Comparison of ENCODE assay signal across 34 cellular contexts in the genomic region with DNA sequence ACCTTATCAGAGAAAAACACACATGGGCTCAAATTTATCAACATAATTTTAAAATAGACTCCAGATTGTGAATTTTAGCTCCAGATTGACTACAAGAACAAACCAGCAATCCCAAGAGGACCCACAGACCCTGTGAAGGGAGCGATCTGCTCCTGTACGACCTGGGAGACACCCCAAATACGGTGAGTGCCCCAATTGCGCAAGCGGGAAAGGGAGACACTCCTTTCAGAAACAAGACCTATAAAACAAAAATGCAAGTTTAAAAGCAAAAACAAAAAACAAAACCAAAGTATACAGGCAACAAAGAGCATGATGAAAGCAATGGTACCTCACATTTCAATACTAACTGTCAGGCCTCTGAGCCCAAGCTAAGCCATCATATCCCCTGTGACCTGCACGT. TPM values are rescaled to one million over a fixed set of nuclear protein-coding genes. Genes with fewer than 3 reads are reported as not detected.
"Had no signal": no experiment of that assay in that cellular context is flagged by ENCODE, and none has a peak within 500 bp of the region (broad histone marks: within the 10 kb centered on the region; RNA-seq: fewer than 3 reads in every experiment).

No MANE protein-coding gene starts in this region.

- H3K36me3 ChIP-seq: ascending aorta, cardiac muscle cell, WERI-Rb-1 had no signal

- ATAC-seq: activated CD4-positive, alpha-beta T cell treated with anti-CD3 and anti-CD28 coated beads for 36 hours; activated CD4-positive, CD25-positive, alpha-beta regulatory T cell treated with anti-CD3 and anti-CD28 coated beads, Interleukin-2, amount 50 U/mL, for 24 hours; activated CD8-positive, alpha-beta memory T cell treated with anti-CD3 and anti-CD28 coated beads, Interleukin-2, amount 10 ng/mL, durations not matched to agents 7 days and 5 days; activated CD8-positive, alpha-beta T cell treated with anti-CD3 and anti-CD28 coated beads, Interleukin-2, amount 10 ng/mL, durations not matched to agents 7 days and 5 days; activated naive CD8-positive, alpha-beta T cell treated with anti-CD3 and anti-CD28 coated beads, Interleukin-2, amount 50 U/mL, for 24 hours; WTC11 had no signal

- H3K4me3 ChIP-seq: ascending aorta, cardiac muscle cell had no signal

- H3K4me1 ChIP-seq: ascending aorta had no signal

- H3K27me3 ChIP-seq: ascending aorta, cardiac muscle cell had no signal

- H3K9me3 ChIP-seq: ascending aorta had no signal

- H3K27ac ChIP-seq: ascending aorta, cardiac muscle cell, WERI-Rb-1 had no signal

- FAIRE-seq: bronchial epithelial cell, TTC549 had no signal

- DNase-seq: activated CD4-positive, alpha-beta memory T cell treated with anti-CD3 and anti-CD28 coated beads, Interleukin-2, amount 10 ng/mL, durations not matched to agents 7 days and 5 days; activated CD4-positive, alpha-beta T cell treated with anti-CD3 and anti-CD28 coated beads for 1 hour; activated CD4-positive, alpha-beta T cell treated with anti-CD3 and anti-CD28 coated beads for 36 hours; activated CD4-positive, alpha-beta T cell treated with anti-CD3 and anti-CD28 coated beads, Interleukin-2, amount 10 ng/mL, durations not matched to agents 7 days and 5 days; activated CD4-positive, alpha-beta T cell treated with anti-CD3 and anti-CD28 coated beads, Interleukin-2, amount 50 U/mL, for 48 hours; activated CD4-positive, CD25-positive, alpha-beta regulatory T cell; activated CD8-positive, alpha-beta memory T cell treated with anti-CD3 and anti-CD28 coated beads for 24 hours; activated CD8-positive, alpha-beta memory T cell treated with anti-CD3 and anti-CD28 coated beads, Interleukin-2, amount 10 ng/mL, durations not matched to agents 7 days and 5 days; activated CD8-positive, alpha-beta memory T cell treated with anti-CD3 and anti-CD28 coated beads, Interleukin-2, amount 50 U/mL, for 48 hours; activated CD8-positive, alpha-beta T cell treated with anti-CD3 and anti-CD28 coated beads, Interleukin-2, amount 10 ng/mL, durations not matched to agents 7 days and 5 days; activated effector memory CD4-positive, alpha-beta T cell treated with Interleukin-2 at 50 U/mL for 16 hours; activated gamma-delta T cell; activated naive CD4-positive, alpha-beta T cell treated with anti-CD3 and anti-CD28 coated beads, Interleukin-2, amount 10 ng/mL, durations not matched to agents 7 days and 5 days; activated naive CD4-positive, alpha-beta T cell treated with Interleukin-2 at 50 U/mL for 16 hours; activated naive CD8-positive, alpha-beta T cell treated with anti-CD3 and anti-CD28 coated beads, Interleukin-2, amount 10 ng/mL, durations not matched to agents 7 days and 5 days; activated naive CD8-positive, alpha-beta T cell treated with anti-CD3 and anti-CD28 coated beads, Interleukin-2, amount 50 U/mL, for 24 hours; activated T-cell treated with anti-CD3 and anti-CD28 coated beads, Interleukin-2, amount 50 U/mL, for 24 hours; activated T-cell treated with anti-CD3 and anti-CD28 coated beads, Interleukin-2, amount 50 U/mL, for 48 hours; amygdala; anterior cingulate cortex; caudate nucleus; cerebellar nuclear complex; T-helper 1 cell; T-helper 2 cell; T-helper 9 cell; WERI-Rb-1 had no signal

RNA-seq across cellular contexts. Expression of gene DNAI7, which starts 32.1 kb away (rescaled TPM):
- total RNA-seq: activated CD4-positive, alpha-beta memory T cell treated with anti-CD3 and anti-CD28 coated beads, Interleukin-2, amount 10 ng/mL, durations not matched to agents 7 days and 5 days; activated CD4-positive, alpha-beta T cell treated with anti-CD3 and anti-CD28 coated beads for 36 hours; activated CD4-positive, alpha-beta T cell treated with anti-CD3 and anti-CD28 coated beads, Interleukin-2, amount 10 ng/mL, durations not matched to agents 7 days and 5 days; activated T-helper 2 cell treated with anti-CD3 and anti-CD28 coated beads, Interferon-gamma antibody, Interleukin-2, Interleukin-4, amounts not matched to agents 10 μg/mL and 5 μg/mL and 100 μg/mL, durations not matched to agents 14 hours and 24 hours and 36 hours; ascending aorta; bronchial epithelial cell; chondrocyte; WTC11 had no signal
